ENCODE assay signal across 8 cellular contexts in the genomic region with DNA sequence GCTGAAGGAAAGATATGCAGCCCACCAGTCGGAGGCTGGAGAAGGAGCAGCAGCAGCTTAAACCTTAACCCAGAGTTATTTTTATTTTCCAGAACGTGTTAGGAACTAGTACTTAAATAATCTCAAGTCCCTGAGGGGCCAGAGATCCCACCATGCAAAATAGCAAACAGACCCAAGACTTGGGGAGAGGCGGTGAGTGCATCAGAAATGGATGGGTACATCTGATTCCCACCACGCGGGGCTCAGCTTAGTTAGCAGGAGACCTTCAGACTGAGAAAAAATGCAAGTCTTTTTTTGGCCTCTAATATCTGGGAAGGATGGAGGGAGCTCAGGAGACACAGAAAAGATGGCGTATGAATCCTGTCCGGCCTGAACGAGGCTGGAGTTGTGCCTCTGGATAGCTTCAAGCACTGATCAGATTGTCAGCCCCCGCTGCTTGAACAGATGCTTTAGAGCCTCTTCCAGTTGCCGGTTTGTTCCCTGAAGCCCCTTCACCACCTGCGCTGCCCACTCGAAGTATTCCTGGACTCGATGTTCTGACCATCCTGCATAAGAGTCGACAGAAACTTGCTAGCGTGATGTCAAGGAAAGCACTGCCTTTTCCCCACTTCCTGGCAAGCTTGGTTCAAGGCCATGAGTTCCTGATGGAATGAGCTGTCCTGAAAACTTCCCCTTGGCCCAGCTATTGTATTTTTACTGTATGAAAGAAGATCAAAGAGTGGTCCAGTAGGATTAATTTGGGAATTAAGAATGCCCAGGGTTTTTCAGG. TPM values are rescaled to one million over a fixed set of nuclear protein-coding genes. Genes with fewer than 3 reads are reported as not detected.
A peak's percentile ranks its signal among the peaks of the same experiment; 100 is the strongest.
DNase-seq lines count a peak whose midpoint lies in the region; ATAC-seq, FAIRE-seq and TF ChIP-seq lines count a peak whose summit lies in the region.

No MANE protein-coding gene starts in this region.

- peak overlapping the region; percentile 78; the same call in 1 of the 2 replicates for H3K27ac ChIP-seq in GM23248
- peak overlapping the region; percentile 90 for H3K27ac ChIP-seq in OCI-LY1 (ENCODE audit: low read depth, low read length, poor library complexity, severe bottlenecking)

- H3K27me3 ChIP-seq in GM23248 (replicated peaks; ENCODE audit: insufficient read depth) (no peaks in the 10 kb centered on the region), OCI-LY1 (ENCODE audit: insufficient read depth, low read length) (no peaks in the 10 kb centered on the region), endocrine pancreas (ENCODE audit: control insufficient read depth, insufficient read depth, low read length) (no peaks in the 10 kb centered on the region)

- 84 to 89% methylated on average over 15 of the region's 15 CpGs for WGBS in GM23248 (ENCODE audit: low coverage in 1 of 2, low lambda C conversion rate in 2 of 2, missing lambda C conversion rate in 2 of 2), 2 experiments

- H3K36me3 ChIP-seq in GM23248 (ENCODE audit: low read depth) (no peaks in the 10 kb centered on the region), OCI-LY1 (ENCODE audit: insufficient read depth, low read length) (no peaks in the 10 kb centered on the region), endocrine pancreas (ENCODE audit: control insufficient read depth, insufficient read depth, low read length) (no peaks in the 10 kb centered on the region)

- no peak for FAIRE-seq in H54 (lab: Jason Lieb, UNC)

- H3K9me3 ChIP-seq in GM23248 (ENCODE audit: low read depth): no peaks in the 10 kb centered on the region
- H3K9me3 ChIP-seq in OCI-LY1 (ENCODE audit: low read length): no peaks in the 10 kb centered on the region
- no peaks in the 10 kb centered on the region for H3K9me3 ChIP-seq in endocrine pancreas (ENCODE audit: control insufficient read depth, low read length)

- H2AFZ ChIP-seq in GM23248: peak overlapping the region; percentile 99
- no peak overlapping the region for H2AFZ ChIP-seq in OCI-LY1 (ENCODE audit: low read length)

- H3K9ac ChIP-seq in GM23248 (peak overlapping the region; percentile 89), OCI-LY1 (ENCODE audit: low read length) (peak overlapping the region; percentile 89), endocrine pancreas (ENCODE audit: control insufficient read depth, insufficient read depth, low read length) (peak overlapping the region; percentile 36)

- peak overlapping the region; percentile 85 for H3K4me3 ChIP-seq in GM23248
- peak overlapping the region; percentile 92 for H3K4me3 ChIP-seq in OCI-LY1 (ENCODE audit: low read depth, low read length, poor library complexity, severe bottlenecking)
- no peak overlapping the region for H3K4me3 ChIP-seq in endocrine pancreas (ENCODE audit: control insufficient read depth, insufficient read depth, low read length)

- peaks cover 6% of the 10 kb centered on the region for H3K79me2 ChIP-seq in GM23248 (ENCODE audit: insufficient read depth)
- no peaks in the 10 kb centered on the region for H3K79me2 ChIP-seq in OCI-LY1 (ENCODE audit: insufficient read depth, low read length)

- H3K4me2 ChIP-seq in GM23248 (ENCODE audit: unreplicated experiment): peak overlapping the region; percentile 96
- peak overlapping the region; percentile 95 for H3K4me2 ChIP-seq in OCI-LY1 (ENCODE audit: low read length)

- H3K4me1 ChIP-seq in GM23248 (ENCODE audit: insufficient read depth) (peaks cover 12% of the 10 kb centered on the region), OCI-LY1 (ENCODE audit: insufficient read depth, low read length, severe bottlenecking) (peaks cover 46% of the 10 kb centered on the region), endocrine pancreas (ENCODE audit: control insufficient read depth, insufficient read depth, low read length) (no peaks in the 10 kb centered on the region)

- no peak for TF ChIP-seq CTCF in OCI-LY1 (IDR thresholded peaks at IDR 0.05; ENCODE audit: low read length)

- H4K20me1 ChIP-seq in GM23248 (ENCODE audit: insufficient read depth) (no peaks in the 10 kb centered on the region), OCI-LY1 (ENCODE audit: insufficient read depth, low read length) (no peaks in the 10 kb centered on the region)

- no peak for TF ChIP-seq POLR2A in H54 (IDR thresholded peaks at IDR 0.05; ENCODE audit: low read depth, low read length)

- ATAC-seq in GM19351 (IDR thresholded peaks at IDR 0.05; ENCODE audit: unreplicated experiment): no peak
- no peak for ATAC-seq in GM18502 (IDR thresholded peaks at IDR 0.05; ENCODE audit: poor library complexity, unreplicated experiment)

- no peaks in the 10 kb centered on the region for H3K9me2 ChIP-seq in GM23248 (ENCODE audit: insufficient read depth)
- no peaks in the 10 kb centered on the region for H3K9me2 ChIP-seq in OCI-LY1 (ENCODE audit: low read depth, low read length)

- peaks cover 13% of the 10 kb centered on the region; the same call in 1 of the 2 replicates for H3F3A ChIP-seq in GM23248 (ENCODE audit: insufficient read depth)
- no peaks in the 10 kb centered on the region for H3F3A ChIP-seq in OCI-LY1 (ENCODE audit: insufficient read depth, low read length)

- in situ Hi-C loops in GM23248 (cut with MboI): no loop called here

- DNase-seq in GM23248: peak; percentile 33
- DNase-seq in retina: peak; percentile 16
- DNase-seq in H54 (ENCODE audit: insufficient read length, low spot score): no peak
- no peak for DNase-seq in cerebellum (ENCODE audit: low spot score)

RNA-seq across cellular contexts. Expression of gene HDDC3, which starts 1.3 kb away (rescaled TPM):
- total RNA-seq in GM23248 (2014; rRNA removed; shearing (Covaris generic)): 9.7 and 17.3 TPM in 2 replicates
- 11.1 and 13.5 TPM in 2 replicates for polyA plus RNA-seq in GM23248 (2016; fragmentation: Nextera tagmentation; extraction: Ambion mirVana)
- 8.5 TPM for total RNA-seq in cerebellum

RNA-seq across cellular contexts. Expression of gene UNC45A, which starts 4.0 kb away (rescaled TPM):
- total RNA-seq in GM23248 (2014; rRNA removed; shearing (Covaris generic)): 58.8 and 75.8 TPM in 2 replicates
- polyA plus RNA-seq in GM23248 (2016; fragmentation: Nextera tagmentation; extraction: Ambion mirVana): 58.6 and 59.7 TPM in 2 replicates
- 39.0 TPM for total RNA-seq in cerebellum

RNA-seq across cellular contexts. Expression of gene RCCD1, which starts 23.6 kb away (rescaled TPM):
- total RNA-seq in GM23248 (2014; rRNA removed; shearing (Covaris generic)): 13.0 and 19.0 TPM in 2 replicates
- 9.8 and 10.2 TPM in 2 replicates for polyA plus RNA-seq in GM23248 (2016; fragmentation: Nextera tagmentation; extraction: Ambion mirVana)
- 18.1 TPM for total RNA-seq in cerebellum

RNA-seq across cellular contexts. Expression of gene MAN2A2, which starts 27.9 kb away (rescaled TPM):
- total RNA-seq in GM23248 (2014; rRNA removed; shearing (Covaris generic)): 5.9 and 7.7 TPM in 2 replicates
- polyA plus RNA-seq in GM23248 (2016; fragmentation: Nextera tagmentation; extraction: Ambion mirVana): 4.3 and 5.1 TPM in 2 replicates
- total RNA-seq in cerebellum: 51.9 TPM

RNA-seq across cellular contexts. Expression of gene FES, which starts 46.7 kb away (rescaled TPM):
- 3.5 and 7.5 TPM in 2 replicates for total RNA-seq in GM23248 (2014; rRNA removed; shearing (Covaris generic))
- 3.5 and 3.6 TPM in 2 replicates for polyA plus RNA-seq in GM23248 (2016; fragmentation: Nextera tagmentation; extraction: Ambion mirVana)
- total RNA-seq in cerebellum: 10.2 TPM

Comparison
In these comparisons a context has a peak if more than half of its experiments do, and no peak if none do; other contexts are left out.
1. DNase-seq: peak in GM23248 (single experiment) and retina (single experiment); none in H54 (single experiment) and cerebellum (single experiment).
2. H3K9ac ChIP-seq: peak in every context shown above with its lines; median percentile 89 in GM23248; 89 in OCI-LY1; 36 in endocrine pancreas.